In genomic region chr1:221667504-221667903, GRCh38 we compare ENCODE assay signal across 8 cellular contexts.
A peak's percentile ranks its signal among the peaks of the same experiment; 100 is the strongest.
DNase-seq lines count a peak whose midpoint lies in the region; ATAC-seq, FAIRE-seq and TF ChIP-seq lines count a peak whose summit lies in the region.

No MANE protein-coding gene starts in this region.

- H3K4me3 ChIP-seq in AG04449 (ENCODE audit: low read depth, low read length) (no peak overlapping the region), K562 (no peak overlapping the region), heart left ventricle (no peak overlapping the region)

- H3K36me3 ChIP-seq in K562 (ENCODE audit: control insufficient read depth, insufficient read depth, low read length) (no peaks in the 10 kb centered on the region), heart left ventricle (no peaks in the 10 kb centered on the region)

- no peaks in the 10 kb centered on the region for H3K27me3 ChIP-seq in K562 (ENCODE audit: control insufficient read depth in 2 of 2, insufficient read depth in 2 of 2, low read length in 2 of 2)
- H3K27me3 ChIP-seq in heart left ventricle = peaks cover 0 to 3% (median 0%) of the 10 kb centered on the region in 9 donors

- TF ChIP-seq POLR2A in K562 (conservative IDR thresholded peaks at IDR 0.05) = no peak
- no peak for TF ChIP-seq POLR2A in heart left ventricle (IDR thresholded peaks at IDR 0.05)

- TF ChIP-seq CTCF in AG04449 (IDR thresholded peaks at IDR 0.05; ENCODE audit: insufficient read depth, low read length, missing control alignments) (no peak), K562 (IDR thresholded peaks at IDR 0.05 in 2 of 3, conservative IDR thresholded peaks at IDR 0.05 in 1 of 3; ENCODE audit: insufficient read depth in 2 of 3, low read depth in 1 of 3, low read length in 3 of 3) (no peak), heart left ventricle (IDR thresholded peaks at IDR 0.05) (no peak)

- in situ Hi-C loops in K562 (cut with MboI) = no loop called here

- H3K27ac ChIP-seq in K562 (ENCODE audit: extremely low read depth, low read depth, low read length) (peak overlapping the region; percentile 21; the same call in 1 of the 3 replicates), heart left ventricle (no peak overlapping the region)

- no TSS peak for BruUV-seq in K562 (replicated peaks; lab: Mats Ljungman, UMichigan)

- CTCF ChIA-PET in AG04449 (lab: Yijun Ruan, JAX) = no interaction called here
- CTCF ChIA-PET in K562 (lab: Yijun Ruan, JAX; ENCODE audit: low intra/inter-chr PET ratio) = interaction anchor here (0.7 kb wide), 1 partner anchor 74 kb away, joined by 3 read pairs; the partner anchor contains the start of gene DUSP10

- peak overlapping the region; percentile 57; the same call in 1 of the 2 replicates for H2AFZ ChIP-seq in K562 (ENCODE audit: low read depth, low read length)

- POLR2A ChIA-PET in AG04449 (lab: Yijun Ruan, JAX) (no interaction called here), K562 (lab: Yijun Ruan, JAX) (no interaction called here)

- H3K4me1 ChIP-seq in K562 (replicated peaks in 1 of 2; ENCODE audit: control insufficient read depth in 2 of 2, insufficient read depth in 2 of 2, low read length in 2 of 2) = peaks cover 0 to 11% of the 10 kb centered on the region in 2 experiments; a peak in 2 of 5 replicates
- no peaks in the 10 kb centered on the region for H3K4me1 ChIP-seq in heart left ventricle

- H3K4me2 ChIP-seq in K562 (ENCODE audit: insufficient read depth, low read length) = no peak overlapping the region; the same call in 1 of the 2 replicates

- WGBS in K562 (ENCODE audit: insufficient coverage, low coverage, missing lambda C conversion rate) = 11% methylated on average over 3 of the region's 3 CpGs
- WGBS in heart left ventricle, 4 donors = 91 to 97% (median 94%) methylated on average over 3 of the region's 3 CpGs

- H3K9ac ChIP-seq in K562 (ENCODE audit: insufficient read depth in 1 of 2, low read depth in 2 of 2, low read length in 2 of 2) = no peak overlapping the region

- intact Hi-C loops in K562 (cut with micrococcal nuclease) = no loop called here
- intact Hi-C loops in heart left ventricle (cut with DNase I) = no loop called here

- no peaks in the 10 kb centered on the region for H4K20me1 ChIP-seq in K562 (replicated peaks; ENCODE audit: control insufficient read depth, insufficient read depth, low read length)

- no peaks in the 10 kb centered on the region for H3K9me1 ChIP-seq in K562 (ENCODE audit: control insufficient read depth, insufficient read depth, low read length)

- no peaks in the 10 kb centered on the region for H3K9me3 ChIP-seq in K562 (replicated peaks; ENCODE audit: control insufficient read depth, insufficient read depth, low read depth, low read length)
- H3K9me3 ChIP-seq in heart left ventricle = no peaks in the 10 kb centered on the region

- H3K79me2 ChIP-seq in K562 (ENCODE audit: control insufficient read depth, insufficient read depth, low read length) = no peaks in the 10 kb centered on the region

- ATAC-seq in GM19452 (IDR thresholded peaks at IDR 0.05; ENCODE audit: unreplicated experiment) (peak; percentile 92), HG03342 (IDR thresholded peaks at IDR 0.05; ENCODE audit: unreplicated experiment) (peak; percentile 94), K562 (peak; percentile 78), heart left ventricle (no peak)

- DNase-seq in AG04449 (ENCODE audit: low read depth, low spot score) = peak; percentile 46
- DNase-seq in K562 (ENCODE audit: extremely low read depth in 1 of 4, low spot score in 3 of 4) = peak in 2 of 4 experiments; percentile 22 to 64
- no peak for DNase-seq in heart left ventricle
- DNase-seq in stimulated activated naive CD4-positive, alpha-beta T cell (lab: John Stamatoyannopoulos, UW) = no peak
- DNase-seq in hypothalamus (lab: John Stamatoyannopoulos, UW) = no peak
- no peak for DNase-seq in NCI-H1694 treated with DMSO at 0.1 percent for 48 hours (lab: John Stamatoyannopoulos, UW)

- peak; percentile 70 for FAIRE-seq in K562 (lab: Jason Lieb, UNC)

- peak; percentile 24 to 29; a peak in 3 of 4 replicates for TF ChIP-seq RAD21 in K562 (CRISPR knock-in tag; conservative IDR thresholded peaks at IDR 0.05 in 1 of 2, IDR thresholded peaks at IDR 0.05 in 1 of 2)

- peak; percentile 69 for TF ChIP-seq EP300 in K562 (IDR thresholded peaks at IDR 0.05; ENCODE audit: low read length)

TF ChIP-seq in K562, 482 proteins besides CTCF, POLR2A, EP300 and RAD21 (continues in another document):
- peak; percentile 27 for TF ChIP-seq RBBP5 (IDR thresholded peaks at IDR 0.05; ENCODE audit: borderline replicate concordance, insufficient read depth, low read length, poor library complexity, severe bottlenecking)
- TF ChIP-seq GABPB1 (CRISPR knock-in tag; IDR thresholded peaks at IDR 0.05) = no peak
- peak; percentile 51; the same call in 1 of the 2 replicates for TF ChIP-seq ZNF76 (CRISPR knock-in tag; IDR thresholded peaks at IDR 0.05; ENCODE audit: borderline replicate concordance)
- TF ChIP-seq FOXK2 (conservative IDR thresholded peaks at IDR 0.05 in 1 of 2, IDR thresholded peaks at IDR 0.05 in 1 of 2; ENCODE audit: low read depth in 2 of 2) = peak; percentile 66 to 79
- no peak; the same call in none of the 2 replicates for TF ChIP-seq MAFG (tag; conservative IDR thresholded peaks at IDR 0.05)
- peak; percentile 31; the same call in 1 of the 2 replicates for TF ChIP-seq EP400 (IDR thresholded peaks at IDR 0.05)
- TF ChIP-seq, protein P1, sequence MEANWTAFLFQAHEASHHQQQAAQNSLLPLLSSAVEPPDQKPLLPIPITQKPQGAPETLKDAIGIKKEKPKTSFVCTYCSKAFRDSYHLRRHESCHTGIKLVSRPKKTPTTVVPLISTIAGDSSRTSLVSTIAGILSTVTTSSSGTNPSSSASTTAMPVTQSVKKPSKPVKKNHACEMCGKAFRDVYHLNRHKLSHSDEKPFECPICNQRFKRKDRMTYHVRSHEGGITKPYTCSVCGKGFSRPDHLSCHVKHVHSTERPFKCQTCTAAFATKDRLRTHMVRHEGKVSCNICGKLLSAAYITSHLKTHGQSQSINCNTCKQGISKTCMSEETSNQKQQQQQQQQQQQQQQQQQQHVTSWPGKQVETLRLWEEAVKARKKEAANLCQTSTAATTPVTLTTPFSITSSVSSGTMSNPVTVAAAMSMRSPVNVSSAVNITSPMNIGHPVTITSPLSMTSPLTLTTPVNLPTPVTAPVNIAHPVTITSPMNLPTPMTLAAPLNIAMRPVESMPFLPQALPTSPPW (CRISPR knock-in tag; IDR thresholded peaks at IDR 0.05) = no peak
- no peak for TF ChIP-seq ZNF140 (CRISPR knock-in tag; IDR thresholded peaks at IDR 0.05)
- no peak for TF ChIP-seq ETV5 (CRISPR knock-in tag; IDR thresholded peaks at IDR 0.05; ENCODE audit: low read depth)
- TF ChIP-seq PBX2 (CRISPR knock-in tag; IDR thresholded peaks at IDR 0.05; ENCODE audit: low read depth) = no peak
- TF ChIP-seq PBX2 (tag; conservative IDR thresholded peaks at IDR 0.05; ENCODE audit: low read depth) = peak; percentile 38; the same call in 1 of the 2 replicates
- TF ChIP-seq SMAD3 (CRISPR knock-in tag; conservative IDR thresholded peaks at IDR 0.05) = peak; percentile 51; the same call in 1 of the 2 replicates
- TF ChIP-seq ZNF592 (IDR thresholded peaks at IDR 0.05) = peak; percentile 51; the same call in 1 of the 2 replicates
- TF ChIP-seq C11orf30 (IDR thresholded peaks at IDR 0.05; ENCODE audit: low read depth) = peak; percentile 41; the same call in 1 of the 2 replicates

Comparison
In these comparisons a context has a peak if more than half of its experiments do, and no peak if none do; other contexts are left out.
1. ATAC-seq: peak in GM19452 (single experiment), HG03342 (single experiment) and K562 (single experiment); none in heart left ventricle (0 of 4).